ENCODE assay signal across 8 cellular contexts in the genomic region with DNA sequence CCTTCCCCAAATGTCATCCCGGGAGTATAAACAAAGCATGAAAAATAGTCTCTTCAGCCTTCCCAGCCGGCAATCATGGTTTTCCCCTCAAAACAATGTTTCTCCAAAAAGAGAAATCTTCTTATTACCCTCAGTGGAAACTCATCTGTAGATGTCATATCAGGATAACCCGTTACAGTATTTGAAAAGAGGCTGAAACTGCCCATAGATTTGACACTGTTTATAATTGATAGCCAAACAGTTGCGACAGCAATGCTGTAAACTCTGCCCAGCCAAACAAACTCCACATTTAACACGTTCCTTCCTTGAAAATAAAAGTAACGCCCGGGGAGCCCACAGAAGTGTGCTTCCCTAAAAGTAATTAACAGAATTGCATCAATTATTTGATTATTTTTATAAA.
DNase-seq lines count a peak whose midpoint lies in the region; ATAC-seq and TF ChIP-seq lines count a peak whose summit lies in the region.

No MANE protein-coding gene starts in this region.

- no peaks in the 10 kb centered on the region for H3K36me3 ChIP-seq in CD4-positive, CD25-positive, alpha-beta regulatory T cell (ENCODE audit: control insufficient read depth, insufficient read depth, low read length)
- H3K36me3 ChIP-seq in brain microvascular endothelial cell (replicated peaks): no peaks in the 10 kb centered on the region

- H3K27me3 Mint-ChIP-seq in CD4-positive, CD25-positive, alpha-beta regulatory T cell: peaks cover 5% of the 10 kb centered on the region
- H3K27me3 Mint-ChIP-seq in stimulated activated naive CD8-positive, alpha-beta T cell treated with anti-CD3 and anti-CD28 coated beads, Interleukin-15, amount 100 ng/mL, for 72 hours: no peaks in the 10 kb centered on the region

- peak in 1 of 3 donors; percentile 41 for DNase-seq in CD4-positive, CD25-positive, alpha-beta regulatory T cell
- DNase-seq in KBM-7 (peak; percentile 41), brain microvascular endothelial cell (no peak), kidney glomerular epithelial cell (lab: John Stamatoyannopoulos, UW) (peak; percentile 30), OCI-M2 (lab: John Stamatoyannopoulos, UW; ENCODE audit: unreplicated experiment) (no peak)
- DNase-seq in stimulated activated naive CD8-positive, alpha-beta T cell treated with anti-CD3 and anti-CD28 coated beads, Interleukin-15, amount 100 ng/mL, for 72 hours: no peak
- no peak for DNase-seq in activated effector memory CD4-positive, alpha-beta T cell treated with Interleukin-2 at 50 U/mL for 16 hours

- no peak for ATAC-seq in CD4-positive, CD25-positive, alpha-beta regulatory T cell (ENCODE audit: low read depth in 2 of 2)
- no peak for ATAC-seq in stimulated activated naive CD8-positive, alpha-beta T cell treated with anti-CD3 and anti-CD28 coated beads, Interleukin-15, amount 100 ng/mL, for 72 hours
- ATAC-seq in GM21576 (IDR thresholded peaks at IDR 0.05; ENCODE audit: unreplicated experiment): no peak

- H3K27ac Mint-ChIP-seq in CD4-positive, CD25-positive, alpha-beta regulatory T cell: peak overlapping the region; percentile 89 to 98 (median 97)
- peak overlapping the region; percentile 95 to 97 for H3K27ac Mint-ChIP-seq in stimulated activated naive CD8-positive, alpha-beta T cell treated with anti-CD3 and anti-CD28 coated beads, Interleukin-15, amount 100 ng/mL, for 72 hours

- TF ChIP-seq CTCF in brain microvascular endothelial cell (IDR thresholded peaks at IDR 0.05; ENCODE audit: low read depth, low read length, missing control alignments): no peak

- peak overlapping the region; percentile 100 for H3K4me3 ChIP-seq in CD4-positive, CD25-positive, alpha-beta regulatory T cell (ENCODE audit: low read depth, low read length)
- peak overlapping the region; percentile 78 for H3K4me3 ChIP-seq in brain microvascular endothelial cell (ENCODE audit: low read depth, low read length)

- H3K36me3 Mint-ChIP-seq in CD4-positive, CD25-positive, alpha-beta regulatory T cell: peaks cover under 1% of the 10 kb centered on the region

- H3K4me3 Mint-ChIP-seq in CD4-positive, CD25-positive, alpha-beta regulatory T cell: peak overlapping the region; percentile 90 to 97 (median 94)
- H3K4me3 Mint-ChIP-seq in stimulated activated naive CD8-positive, alpha-beta T cell treated with anti-CD3 and anti-CD28 coated beads, Interleukin-15, amount 100 ng/mL, for 72 hours: peak overlapping the region; percentile 87 to 96

- H3K27me3 ChIP-seq in CD4-positive, CD25-positive, alpha-beta regulatory T cell (ENCODE audit: control insufficient read depth, insufficient read depth, low read length): no peaks in the 10 kb centered on the region
- no peaks in the 10 kb centered on the region for H3K27me3 ChIP-seq in brain microvascular endothelial cell (replicated peaks)

- peaks cover 49 to 76% (median 61%) of the 10 kb centered on the region in 4 donors for H3K4me1 Mint-ChIP-seq in CD4-positive, CD25-positive, alpha-beta regulatory T cell
- peaks cover 75% of the 10 kb centered on the region for H3K4me1 Mint-ChIP-seq in stimulated activated naive CD8-positive, alpha-beta T cell treated with anti-CD3 and anti-CD28 coated beads, Interleukin-15, amount 100 ng/mL, for 72 hours

- H3K27ac ChIP-seq in CD4-positive, CD25-positive, alpha-beta regulatory T cell (ENCODE audit: insufficient read depth, low read length, poor library complexity, severe bottlenecking): peak overlapping the region; percentile 90
- H3K27ac ChIP-seq in brain microvascular endothelial cell: peak overlapping the region; percentile 80

- no peaks in the 10 kb centered on the region for H3K9me3 ChIP-seq in CD4-positive, CD25-positive, alpha-beta regulatory T cell (ENCODE audit: control insufficient read depth in 2 of 2, low read length in 2 of 2)

- in situ Hi-C loops in KBM-7 (cut with MboI; ENCODE audit: low pct_unique_long_range_greater_than_20kb, low sequenced_read_pairs) (no loop called here), brain microvascular endothelial cell (cut with HindIII; ENCODE audit: low pct_ligation_motif_present, low sequenced_read_pairs) (no loop called here)

- H3K4me1 ChIP-seq in CD4-positive, CD25-positive, alpha-beta regulatory T cell (ENCODE audit: control insufficient read depth, insufficient read depth, low read length, poor library complexity, severe bottlenecking): peaks cover 77% of the 10 kb centered on the region

- no peaks in the 10 kb centered on the region for H3K9me3 Mint-ChIP-seq in CD4-positive, CD25-positive, alpha-beta regulatory T cell
- H3K9me3 Mint-ChIP-seq in stimulated activated naive CD8-positive, alpha-beta T cell treated with anti-CD3 and anti-CD28 coated beads, Interleukin-15, amount 100 ng/mL, for 72 hours: no peaks in the 10 kb centered on the region

Comparison
In these comparisons a context has a peak if more than half of its experiments do, and no peak if none do; other contexts are left out.
1. DNase-seq: peak in KBM-7 (single experiment) and kidney glomerular epithelial cell (single experiment); none in brain microvascular endothelial cell (single experiment), stimulated activated naive CD8-positive, alpha-beta T cell treated with anti-CD3 and anti-CD28 coated beads, Interleukin-15, amount 100 ng/mL, for 72 hours (0 of 2), activated effector memory CD4-positive, alpha-beta T cell treated with Interleukin-2 at 50 U/mL for 16 hours (single experiment) and OCI-M2 (single experiment).